Comparison of ENCODE assay signal across 1 cellular context in the genomic region with DNA sequence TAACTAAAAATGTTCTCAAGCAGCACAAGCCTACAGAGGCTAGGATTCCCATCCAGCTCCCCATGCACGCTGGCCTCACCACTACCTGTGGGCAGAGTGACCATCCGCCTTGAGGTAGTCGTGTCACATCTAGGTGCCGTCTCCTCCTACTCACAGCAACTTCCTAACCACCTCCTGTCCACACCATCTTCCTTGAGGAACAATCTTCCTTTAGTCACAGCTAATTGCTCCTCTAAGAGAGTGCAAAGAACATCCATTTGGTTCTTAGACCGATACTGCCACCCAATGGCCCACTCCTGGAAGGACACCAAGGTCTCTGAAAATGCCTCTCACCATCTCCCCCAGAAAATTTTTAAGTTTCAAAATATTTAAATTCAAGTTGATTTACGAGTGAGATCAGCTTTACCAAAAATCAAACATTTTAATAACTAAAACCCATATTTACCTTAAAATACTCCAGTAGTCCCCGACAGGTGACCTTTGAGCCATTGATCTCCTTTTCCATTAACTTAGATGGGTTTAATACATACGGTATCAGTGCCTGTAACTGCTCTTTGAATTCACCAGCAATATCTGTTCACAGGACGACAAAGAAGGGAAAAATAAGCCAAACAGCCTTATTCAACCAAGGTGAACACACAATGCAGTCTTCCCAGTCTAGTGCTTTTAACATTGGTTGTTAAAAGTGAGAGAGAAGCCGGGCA.
TF ChIP-seq lines count a peak whose summit lies in the region.

No MANE protein-coding gene starts in this region.

TF ChIP-seq in endothelial cell of umbilical vein, 7 proteins besides CTCF, POLR2A, EP300 and RAD21:
- TF ChIP-seq POLR2AphosphoS5 (IDR thresholded peaks at IDR 0.05; ENCODE audit: insufficient read depth, low read depth, low read length), result no peak
- TF ChIP-seq, protein P1, sequence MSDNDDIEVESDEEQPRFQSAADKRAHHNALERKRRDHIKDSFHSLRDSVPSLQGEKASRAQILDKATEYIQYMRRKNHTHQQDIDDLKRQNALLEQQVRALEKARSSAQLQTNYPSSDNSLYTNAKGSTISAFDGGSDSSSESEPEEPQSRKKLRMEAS (IDR thresholded peaks at IDR 0.05; ENCODE audit: insufficient read depth, insufficient read length), result no peak
- TF ChIP-seq JUN (IDR thresholded peaks at IDR 0.05; ENCODE audit: borderline replicate concordance, insufficient read depth, insufficient read length, low read depth), result no peak
- no peak for TF ChIP-seq EZH2 (IDR thresholded peaks at IDR 0.05; ENCODE audit: borderline replicate concordance, low read depth, low read length, severe bottlenecking)
- TF ChIP-seq MYC (IDR thresholded peaks at IDR 0.05; ENCODE audit: low read depth, low read length), result no peak
- no peak for TF ChIP-seq FOS (IDR thresholded peaks at IDR 0.05; ENCODE audit: borderline replicate concordance, insufficient read depth, low read length)
- TF ChIP-seq GATA2 (IDR thresholded peaks at IDR 0.05; ENCODE audit: insufficient read depth, insufficient read length, low read depth, low read length), result no peak
